In the genomic region with DNA sequence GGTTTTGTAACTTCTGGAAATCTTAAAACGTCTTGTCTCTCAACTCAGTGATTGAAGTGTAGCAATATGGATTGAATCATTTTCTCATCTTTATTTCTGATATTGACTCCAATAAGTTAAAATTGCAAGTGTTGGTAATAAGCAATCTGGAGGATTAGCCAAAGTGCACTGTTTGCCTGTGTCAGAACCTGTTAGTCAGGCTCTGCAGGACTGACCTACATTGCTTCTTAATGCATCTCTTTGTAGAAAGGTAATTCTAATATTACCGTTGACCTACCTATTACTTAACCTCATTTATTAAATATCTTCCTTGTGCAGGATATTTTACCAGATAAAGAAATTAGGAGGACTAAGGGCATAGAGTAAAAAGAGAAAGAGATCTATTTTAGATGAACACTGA, we compare ENCODE assay signal across 13 cellular contexts.
"Had no signal": no experiment of that assay in that cellular context is flagged by ENCODE, and none has a peak within 500 bp of the region (broad histone marks: within the 10 kb centered on the region; RNA-seq: fewer than 3 reads in every experiment).

No MANE protein-coding gene starts in this region.

- H3K4me3 ChIP-seq: breast epithelium had no signal

- H3K4me1 Mint-ChIP-seq: stimulated activated memory B cell treated with anti-CD40 and anti-IgM and Interleukin-4, amounts not matched to agents 10 μg/mL and 1 μg/mL and 100 μg/mL, for 72 hours had no signal

- H3K9me3 Mint-ChIP-seq: activated T-cell treated with anti-CD3 and anti-CD28 coated beads, Interleukin-2, amount 50 U/mL, for 4 hours; stimulated activated memory B cell treated with anti-CD40 and anti-IgM and Interleukin-4, amounts not matched to agents 10 μg/mL and 1 μg/mL and 100 μg/mL, for 72 hours had no signal

- DNase-seq: activated CD4-positive, alpha-beta T cell treated with anti-CD3 and anti-CD28 coated beads, Interleukin-2, amount 50 U/mL, for 48 hours; activated CD4-positive, CD25-positive, alpha-beta regulatory T cell treated with anti-CD3 and anti-CD28 coated beads, Interleukin-2, amount 50 U/mL, for 72 hours; activated effector memory CD4-positive, alpha-beta T cell treated with anti-CD3 and anti-CD28 coated beads, Interleukin-2, amount 50 U/mL, for 16 hours; activated T-cell treated with anti-CD3 and anti-CD28 coated beads, Interleukin-2, amount 50 U/mL, for 4 hours; anterior cingulate cortex; foreskin melanocyte; mesendoderm; nephron progenitor cell; substantia nigra; T-helper 2 cell had no signal

- H3K27ac Mint-ChIP-seq: activated naive CD8-positive, alpha-beta T cell; nephron progenitor cell; stimulated activated memory B cell treated with anti-CD40 and anti-IgM and Interleukin-4, amounts not matched to agents 10 μg/mL and 1 μg/mL and 100 μg/mL, for 72 hours had no signal

- H3K27me3 ChIP-seq: breast epithelium had no signal

- ATAC-seq: activated T-cell treated with anti-CD3 and anti-CD28 coated beads, Interleukin-2, amount 50 U/mL, for 4 hours; stimulated activated memory B cell treated with anti-CD40 and anti-IgM and Interleukin-4, amounts not matched to agents 10 μg/mL and 1 μg/mL and 100 μg/mL, for 72 hours had no signal

- H3K4me3 Mint-ChIP-seq: activated naive CD8-positive, alpha-beta T cell; activated T-cell treated with anti-CD3 and anti-CD28 coated beads, Interleukin-2, amount 50 U/mL, for 4 hours; nephron progenitor cell; stimulated activated memory B cell treated with anti-CD40 and anti-IgM and Interleukin-4, amounts not matched to agents 10 μg/mL and 1 μg/mL and 100 μg/mL, for 72 hours had no signal

- H3K36me3 Mint-ChIP-seq: activated naive CD8-positive, alpha-beta T cell; stimulated activated memory B cell treated with anti-CD40 and anti-IgM and Interleukin-4, amounts not matched to agents 10 μg/mL and 1 μg/mL and 100 μg/mL, for 72 hours had no signal

- H3K36me3 ChIP-seq: breast epithelium had no signal

- H3K9me3 ChIP-seq: breast epithelium had no signal

- H3K27me3 Mint-ChIP-seq: stimulated activated memory B cell treated with anti-CD40 and anti-IgM and Interleukin-4, amounts not matched to agents 10 μg/mL and 1 μg/mL and 100 μg/mL, for 72 hours had no signal

- H3K4me1 ChIP-seq: breast epithelium had no signal
